Comparison of ENCODE assay signal across 18 cellular contexts in the genomic region with DNA sequence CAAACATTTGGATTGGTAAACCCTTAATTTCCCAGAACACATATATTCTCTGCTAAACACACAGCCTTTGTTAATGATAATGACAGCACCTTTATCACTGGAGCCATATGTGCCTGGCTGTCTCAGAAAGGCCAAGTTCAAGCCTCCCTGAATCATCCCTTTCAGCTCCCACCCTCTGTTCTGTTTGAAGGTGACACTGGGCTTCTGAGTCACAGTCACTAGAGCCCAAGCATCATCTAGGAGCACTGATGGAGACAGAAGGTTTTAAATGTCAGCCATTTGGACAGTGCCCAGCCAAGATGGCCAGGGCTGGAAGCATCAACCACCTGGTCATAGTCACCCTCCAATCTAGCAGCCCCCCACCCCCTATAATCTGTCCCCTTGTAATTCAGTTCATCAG.
DNase-seq lines count a peak whose midpoint lies in the region; ATAC-seq, FAIRE-seq and TF ChIP-seq lines count a peak whose summit lies in the region.
"Had no signal": no experiment of that assay in that cellular context is flagged by ENCODE, and none has a peak within 500 bp of the region (broad histone marks: within the 10 kb centered on the region; RNA-seq: fewer than 3 reads in every experiment).

No MANE protein-coding gene starts in this region.

- CTCF ChIA-PET in RWPE1 (lab: Yijun Ruan, JAX), result interaction anchor here (0.6 to 1.0 kb wide), 2 partner anchors 46 to 163 kb away, joined by 3 to 9 read pairs; no protein-coding TSS in a partner anchor

- peak overlapping the region; percentile 46 for H3K27ac ChIP-seq in RWPE2 (ENCODE audit: poor library complexity, severe bottlenecking)
- H3K27ac ChIP-seq in fibroblast of lung (ENCODE audit: insufficient read depth, low read length), result peak overlapping the region; percentile 45
- peak overlapping the region; percentile 86 to 99 (median 94) for H3K27ac ChIP-seq in sigmoid colon
- no peak overlapping the region for H3K27ac ChIP-seq in RWPE1
- H3K27ac ChIP-seq in small intestine (ENCODE audit: low read depth in 1 of 2, low read length in 1 of 2), result no peak overlapping the region
- no peak overlapping the region for H3K27ac ChIP-seq in gastrocnemius medialis
- H3K27ac ChIP-seq: neural progenitor cell, spleen, suprapubic skin had no signal

- H3K9me3 ChIP-seq in RWPE2 (ENCODE audit: severe bottlenecking), result no peaks in the 10 kb centered on the region
- no peaks in the 10 kb centered on the region for H3K9me3 ChIP-seq in fibroblast of lung (ENCODE audit: control insufficient read depth, insufficient read depth, low read depth, low read length)
- H3K9me3 ChIP-seq in sigmoid colon, result no peaks in the 10 kb centered on the region
- no peaks in the 10 kb centered on the region for H3K9me3 ChIP-seq in small intestine (ENCODE audit: control insufficient read depth, low read depth)
- no peaks in the 10 kb centered on the region for H3K9me3 ChIP-seq in gastrocnemius medialis
- H3K9me3 ChIP-seq: spleen, suprapubic skin had no signal

- H3K4me1 ChIP-seq in RWPE2 (ENCODE audit: insufficient read depth, poor library complexity, severe bottlenecking) (peaks cover 13% of the 10 kb centered on the region), fibroblast of lung (ENCODE audit: control insufficient read depth, extremely low read depth, insufficient read depth, low read length) (peaks cover 10% of the 10 kb centered on the region), sigmoid colon (peaks cover 0 to 98% (median 88%) of the 10 kb centered on the region in 4 donors), small intestine (ENCODE audit: control insufficient read depth in 2 of 2, insufficient read depth in 1 of 2, low read depth in 1 of 2, low read length in 1 of 2) (no peaks in the 10 kb centered on the region), gastrocnemius medialis (peaks cover 0 to 10% of the 10 kb centered on the region in 2 donors)
- H3K4me1 ChIP-seq: neural progenitor cell had no signal

- no peak for TF ChIP-seq POLR2A in sigmoid colon (IDR thresholded peaks at IDR 0.05)
- no peak for TF ChIP-seq POLR2A in gastrocnemius medialis (IDR thresholded peaks at IDR 0.05)

- H3K79me2 ChIP-seq in fibroblast of lung (ENCODE audit: control insufficient read depth, insufficient read depth, low read length), result no peaks in the 10 kb centered on the region

- no peak for FAIRE-seq in small intestine (lab: Jason Lieb, UNC)

- H2AFZ ChIP-seq in fibroblast of lung (ENCODE audit: low read length), result no peak overlapping the region
- H2AFZ ChIP-seq: neural progenitor cell had no signal

- H4K20me1 ChIP-seq in fibroblast of lung (ENCODE audit: control insufficient read depth, extremely low read depth, insufficient read depth, low read length), result no peaks in the 10 kb centered on the region

- H3K4me3 ChIP-seq in RWPE2 (ENCODE audit: severe bottlenecking) (no peak overlapping the region), fibroblast of lung (replicated peaks in 1 of 4; ENCODE audit: control extremely low read depth in 1 of 4, insufficient read depth in 1 of 4, low read depth in 3 of 4, low read length in 4 of 4) (no peak overlapping the region), sigmoid colon (no peak overlapping the region), small intestine (ENCODE audit: low read depth in 1 of 2, low read length in 2 of 2) (no peak overlapping the region), gastrocnemius medialis (no peak overlapping the region)
- H3K4me3 ChIP-seq: spleen, suprapubic skin had no signal

- no peaks in the 10 kb centered on the region for H3K27me3 ChIP-seq in RWPE2 (ENCODE audit: insufficient read depth, poor library complexity, severe bottlenecking)
- H3K27me3 ChIP-seq in fibroblast of lung (ENCODE audit: control insufficient read depth, insufficient read depth, low read length), result no peaks in the 10 kb centered on the region
- no peaks in the 10 kb centered on the region for H3K27me3 ChIP-seq in sigmoid colon
- H3K27me3 ChIP-seq in small intestine (ENCODE audit: control insufficient read depth in 2 of 2, insufficient read depth in 2 of 2, low read length in 2 of 2), result no peaks in the 10 kb centered on the region
- peaks cover 5 to 20% (median 11%) of the 10 kb centered on the region in 3 donors for H3K27me3 ChIP-seq in gastrocnemius medialis
- H3K27me3 ChIP-seq: neural progenitor cell had no signal

- no peak overlapping the region for H3K4me2 ChIP-seq in fibroblast of lung (ENCODE audit: extremely low read depth, insufficient read depth, low read length)

- ATAC-seq in RWPE2 (ENCODE audit: low read depth) (no peak), gastrocnemius medialis (no peak)
- ATAC-seq: CD8-positive, alpha-beta T cell; Right ventricle myocardium inferior had no signal

- POLR2A ChIA-PET in RWPE1 (lab: Yijun Ruan, JAX; ENCODE audit: low non-redundant PET), result no interaction called here

- TF ChIP-seq CTCF in RWPE2 (IDR thresholded peaks at IDR 0.05; ENCODE audit: poor library complexity, severe bottlenecking) (no peak), fibroblast of lung (conservative IDR thresholded peaks at IDR 0.05 in 1 of 2, IDR thresholded peaks at IDR 0.05 in 1 of 2; ENCODE audit: low read depth in 1 of 2, low read length in 2 of 2) (no peak), sigmoid colon (IDR thresholded peaks at IDR 0.05) (no peak), RWPE1 (conservative IDR thresholded peaks at IDR 0.05; ENCODE audit: low read depth) (no peak), gastrocnemius medialis (IDR thresholded peaks at IDR 0.05 in 4 of 5, conservative IDR thresholded peaks at IDR 0.05 in 1 of 5) (no peak)

- DNase-seq in G401 (ENCODE audit: low spot score) (peak; percentile 41), RWPE2 (ENCODE audit: low spot score) (no peak), fibroblast of lung (ENCODE audit: low read depth in 2 of 2) (no peak), sigmoid colon (no peak), RWPE1 (ENCODE audit: low spot score) (no peak), DMS153 treated with DMSO at 0.1 percent for 48 hours (lab: John Stamatoyannopoulos, UW; ENCODE audit: unreplicated experiment) (no peak), small intestine (no peak), gastrocnemius medialis (no peak)
- DNase-seq: CD8-positive, alpha-beta T cell; DMS79; effector memory CD4-positive, alpha-beta T cell; Karpas-422; NCI-H524 treated with DMSO at 0.1 percent for 48 hours; spleen; stimulated activated CD4-positive, alpha-beta T cell treated with anti-CD3 and anti-CD28 coated beads, Interleukin-4, amount 100 ng/mL, for 4 hours had no signal

- intact Hi-C loops in sigmoid colon (cut with DNase I) (no loop called here), gastrocnemius medialis (cut with DNase I; ENCODE audit: low total_unique reads) (loop anchor here (5.0 kb wide), 1 partner anchor 164 kb away; no protein-coding TSS in a partner anchor)

- H3K36me3 ChIP-seq in RWPE2 (ENCODE audit: low read depth) (no peaks in the 10 kb centered on the region), fibroblast of lung (ENCODE audit: control insufficient read depth, insufficient read depth, low read length) (no peaks in the 10 kb centered on the region), sigmoid colon (peaks cover 13 to 79% (median 26%) of the 10 kb centered on the region in 4 donors), small intestine (ENCODE audit: control insufficient read depth in 2 of 2, insufficient read depth in 2 of 2, low read length in 2 of 2) (no peaks in the 10 kb centered on the region), gastrocnemius medialis (no peaks in the 10 kb centered on the region)
- H3K36me3 ChIP-seq: neural progenitor cell, suprapubic skin had no signal

- TF ChIP-seq EP300 in sigmoid colon (IDR thresholded peaks at IDR 0.05), result no peak

- H3K9ac ChIP-seq in fibroblast of lung (ENCODE audit: insufficient read depth, low read length), result no peak overlapping the region
- H3K9ac ChIP-seq: neural progenitor cell had no signal

- in situ Hi-C loops in G401 (cut with HindIII; ENCODE audit: low sequenced_read_pairs), result no loop called here
- in situ Hi-C loops in gastrocnemius medialis (cut with MboI; ENCODE audit: low sequenced_read_pairs in 4 of 4), result no loop called here

Comparison
In these comparisons a context has a peak if more than half of its experiments do, and no peak if none do; other contexts are left out.
1. H3K27ac ChIP-seq: peak in RWPE2 (single experiment), fibroblast of lung (single experiment) and sigmoid colon (4 of 4); none in RWPE1 (single experiment), small intestine (0 of 2) and gastrocnemius medialis (0 of 4).